11 cellular contexts compared by ENCODE assay signal in the genomic region with DNA sequence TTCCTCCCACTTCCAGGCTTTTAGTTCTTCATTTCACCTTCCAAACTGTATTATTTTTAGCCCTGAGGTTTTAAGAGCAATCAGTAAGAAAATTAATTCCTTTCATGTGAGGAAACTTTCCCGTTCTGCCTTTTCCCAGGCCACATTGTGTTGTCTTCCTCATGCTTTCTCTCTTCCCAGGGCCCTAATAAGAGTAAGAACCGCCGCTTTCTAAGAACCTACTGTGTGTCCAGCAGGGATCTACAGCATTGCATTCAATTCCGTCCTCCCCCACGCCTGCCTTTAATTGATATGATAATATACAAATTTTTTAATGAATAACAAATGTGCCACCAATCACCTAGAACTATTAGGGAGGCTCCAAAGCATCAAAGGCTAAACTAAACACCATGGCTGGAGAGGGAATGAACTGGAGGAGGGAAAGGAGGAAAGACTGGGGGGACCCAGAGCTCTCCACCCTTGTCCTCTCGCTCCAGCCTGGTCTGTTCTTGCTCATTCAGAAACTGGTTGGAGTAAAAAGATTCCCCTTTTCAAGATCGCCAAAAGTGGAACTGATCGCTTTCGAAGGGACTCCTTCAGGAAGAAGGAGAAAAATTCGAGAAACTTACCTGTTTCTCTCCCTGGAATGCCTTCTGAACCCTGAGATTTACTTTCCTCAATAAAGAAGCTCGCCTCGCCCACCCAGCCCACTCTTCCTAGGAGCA. TPM values are rescaled to one million over a fixed set of nuclear protein-coding genes. Genes with fewer than 3 reads are reported as not detected.
DNase-seq lines count a peak whose midpoint lies in the region; ATAC-seq, FAIRE-seq and TF ChIP-seq lines count a peak whose summit lies in the region.
"Had no signal": no experiment of that assay in that cellular context is flagged by ENCODE, and none has a peak within 500 bp of the region (broad histone marks: within the 10 kb centered on the region; RNA-seq: fewer than 3 reads in every experiment).

No MANE protein-coding gene starts in this region.

- peak overlapping the region; percentile 89 for H3K4me3 Mint-ChIP-seq in T-helper 2 cell treated with Interferon-gamma antibody and Interleukin-4, amounts not matched to agents 5 μg/mL and 100 μg/mL, for 36 hours

- H3K9me2 ChIP-seq in OCI-LY7 (ENCODE audit: insufficient read depth, low read length), result no peaks in the 10 kb centered on the region

- H3K4me3 ChIP-seq in OCI-LY7 (ENCODE audit: low read depth, low read length, poor library complexity, severe bottlenecking) (peak overlapping the region; percentile 65), smooth muscle cell (peak overlapping the region; percentile 56)

- TF ChIP-seq POLR2A in GM12891 (IDR thresholded peaks at IDR 0.05; ENCODE audit: low read depth, low read length), result no peak

- 56% methylated on average over 12 of the region's 12 CpGs for WGBS in smooth muscle cell (ENCODE audit: low lambda C conversion rate)

- H3K27ac ChIP-seq in OCI-LY7 (ENCODE audit: low read depth, low read length, poor library complexity, severe bottlenecking), result no peak overlapping the region
- peak overlapping the region; percentile 61 for H3K27ac ChIP-seq in epithelial cell of prostate
- H3K27ac ChIP-seq in smooth muscle cell (ENCODE audit: low read depth), result peak overlapping the region; percentile 51

- no peaks in the 10 kb centered on the region for H3K36me3 ChIP-seq in OCI-LY7 (ENCODE audit: insufficient read depth, low read length)
- H3K36me3 ChIP-seq in smooth muscle cell (ENCODE audit: low read depth), result no peaks in the 10 kb centered on the region

- DNase-seq in T-helper 2 cell treated with Interferon-gamma antibody and Interleukin-4, amounts not matched to agents 5 μg/mL and 100 μg/mL, for 36 hours (ENCODE audit: low spot score), result no peak
- DNase-seq in T-helper 2 cell (no peak), OCI-LY7 (ENCODE audit: low spot score) (no peak), epithelial cell of prostate (ENCODE audit: low read depth, low spot score) (no peak), smooth muscle cell (lab: John Stamatoyannopoulos, UW; ENCODE audit: unreplicated experiment) (no peak), GM12891 (ENCODE audit: insufficient read length, low spot score) (no peak), epidermal melanocyte (ENCODE audit: insufficient read length, low spot score) (no peak)
- DNase-seq: aorta had no signal

- FAIRE-seq in GM12891 (lab: Jason Lieb, UNC), result no peak

- H3F3A ChIP-seq in smooth muscle cell (ENCODE audit: low read depth), result peaks cover 39% of the 10 kb centered on the region

- POLR2A ChIA-PET in OCI-LY7 (lab: Charles Lee), result interaction anchor here (0.5 to 1.5 kb wide), 6 partner anchors 9 to 111 kb away, joined by 3 to 8 read pairs (median 4); partner anchors contain the start of gene PATL1

- H4K20me1 ChIP-seq in OCI-LY7 (ENCODE audit: insufficient read depth, low read length) (no peaks in the 10 kb centered on the region), smooth muscle cell (ENCODE audit: low read depth) (no peaks in the 10 kb centered on the region)

- H2AFZ ChIP-seq in OCI-LY7 (ENCODE audit: low read length) (peak overlapping the region; percentile 84), smooth muscle cell (ENCODE audit: low read depth) (peak overlapping the region; percentile 86)

- H3K4me1 Mint-ChIP-seq in T-helper 2 cell treated with Interferon-gamma antibody and Interleukin-4, amounts not matched to agents 5 μg/mL and 100 μg/mL, for 36 hours (ENCODE audit: low read depth), result peaks cover 38% of the 10 kb centered on the region

- no peaks in the 10 kb centered on the region for H3K27me3 ChIP-seq in smooth muscle cell (ENCODE audit: low read depth)

- H3K9ac ChIP-seq in smooth muscle cell (ENCODE audit: low read depth), result no peak overlapping the region

- no peaks in the 10 kb centered on the region for H3K9me3 Mint-ChIP-seq in T-helper 2 cell treated with Interferon-gamma antibody and Interleukin-4, amounts not matched to agents 5 μg/mL and 100 μg/mL, for 36 hours

- no peak for ATAC-seq in GM18907 (IDR thresholded peaks at IDR 0.05; ENCODE audit: unreplicated experiment)

- intact Hi-C loops in OCI-LY7 (cut with micrococcal nuclease; ENCODE audit: unreplicated experiment), result no loop called here

- BruUV-seq in OCI-LY7 (replicated peaks; lab: Mats Ljungman, UMichigan), result no TSS peak

- H3K36me3 Mint-ChIP-seq in T-helper 2 cell treated with Interferon-gamma antibody and Interleukin-4, amounts not matched to agents 5 μg/mL and 100 μg/mL, for 36 hours (ENCODE audit: low read depth), result no peaks in the 10 kb centered on the region

- H3K9me3 ChIP-seq in OCI-LY7 (ENCODE audit: low read length), result no peaks in the 10 kb centered on the region
- no peaks in the 10 kb centered on the region for H3K9me3 ChIP-seq in smooth muscle cell (replicated peaks; ENCODE audit: low read depth)

- peak overlapping the region; percentile 73 for H3K4me2 ChIP-seq in OCI-LY7 (ENCODE audit: low read length)
- H3K4me2 ChIP-seq in smooth muscle cell, result peak overlapping the region; percentile 82

- TF ChIP-seq CTCF in OCI-LY7 (conservative IDR thresholded peaks at IDR 0.05; ENCODE audit: low read length), result no peak
- no peak for TF ChIP-seq CTCF in smooth muscle cell (IDR thresholded peaks at IDR 0.05; ENCODE audit: borderline replicate concordance, insufficient read depth, poor library complexity, severe bottlenecking)

- H3K4me1 ChIP-seq in OCI-LY7 (ENCODE audit: insufficient read depth, low read length, poor library complexity, severe bottlenecking), result peaks cover 35% of the 10 kb centered on the region
- H3K4me1 ChIP-seq in smooth muscle cell (ENCODE audit: low read depth), result peaks cover 11% of the 10 kb centered on the region

- H3K79me2 ChIP-seq in OCI-LY7 (ENCODE audit: insufficient read depth, low read depth, low read length), result no peaks in the 10 kb centered on the region
- no peaks in the 10 kb centered on the region for H3K79me2 ChIP-seq in smooth muscle cell (ENCODE audit: low read depth)

- CTCF ChIA-PET in OCI-LY7 (lab: Charles Lee; ENCODE audit: unreplicated experiment), result no interaction called here

- H3K27ac Mint-ChIP-seq in T-helper 2 cell treated with Interferon-gamma antibody and Interleukin-4, amounts not matched to agents 5 μg/mL and 100 μg/mL, for 36 hours, result peak overlapping the region; percentile 2

- H3K27me3 Mint-ChIP-seq in T-helper 2 cell treated with Interferon-gamma antibody and Interleukin-4, amounts not matched to agents 5 μg/mL and 100 μg/mL, for 36 hours (ENCODE audit: low read depth), result peaks cover 25% of the 10 kb centered on the region

TF ChIP-seq in GM12891, 5 proteins besides CTCF, POLR2A, EP300 and RAD21:
- TF ChIP-seq POU2F2 (IDR thresholded peaks at IDR 0.05; ENCODE audit: low read depth, low read length) (no peak), PAX5 (IDR thresholded peaks at IDR 0.05; ENCODE audit: insufficient read depth, low read length, severe bottlenecking) (no peak), SPI1 (IDR thresholded peaks at IDR 0.05; ENCODE audit: low read depth, low read length) (no peak), TAF1 (IDR thresholded peaks at IDR 0.05; ENCODE audit: low read depth, low read length) (no peak), POLR2AphosphoS5 (IDR thresholded peaks at IDR 0.05; ENCODE audit: low read depth, low read length) (no peak)

RNA-seq across cellular contexts. Expression of gene OR4D9, which starts 46.8 kb away (rescaled TPM):
- total RNA-seq in OCI-LY7 (2014; rRNA removed; shearing (Covaris generic)), result not detected in 2 replicates
- total RNA-seq in OCI-LY7 (2022) (not detected in 2 replicates), smooth muscle cell (not detected in 2 replicates)
- not detected in 2 replicates for polyA plus RNA-seq in smooth muscle cell
- not detected for polyA plus RNA-seq in GM12891 (2012; ENCODE audit: low read depth, missing spikeins)
- total RNA-seq: aorta, H4, urinary bladder had no signal
- polyA plus RNA-seq: aorta, urinary bladder had no signal

RNA-seq across cellular contexts. Expression of gene OR4D11, which starts 54.7 kb away (rescaled TPM):
- total RNA-seq in OCI-LY7 (2014; rRNA removed; shearing (Covaris generic)), result not detected in 2 replicates
- not detected in 2 replicates for total RNA-seq in OCI-LY7 (2022)
- not detected in 2 replicates for total RNA-seq in smooth muscle cell
- not detected in 2 replicates for polyA plus RNA-seq in smooth muscle cell
- not detected for polyA plus RNA-seq in GM12891 (2012; ENCODE audit: low read depth, missing spikeins)
- total RNA-seq: aorta, H4, urinary bladder had no signal
- polyA plus RNA-seq: aorta, urinary bladder had no signal

RNA-seq across cellular contexts. Expression of gene OSBP, which starts 57.5 kb away (rescaled TPM):
- total RNA-seq in OCI-LY7 (2014; rRNA removed; shearing (Covaris generic)), result 16.9 and 19.2 TPM in 2 replicates
- 44.6 and 44.7 TPM in 2 replicates for total RNA-seq in OCI-LY7 (2022)
- 40.0 and 47.2 TPM in 2 replicates for total RNA-seq in smooth muscle cell
- 32.0 and 35.9 TPM in 2 replicates for polyA plus RNA-seq in smooth muscle cell
- polyA plus RNA-seq in GM12891 (2012; ENCODE audit: low read depth, missing spikeins), result 17.7 TPM
